In genomic region chr21:21464691-21465090, GRCh38 we compare ENCODE assay signal across 18 cellular contexts.
DNase-seq lines count a peak whose midpoint lies in the region; ATAC-seq and TF ChIP-seq lines count a peak whose summit lies in the region.
"Had no signal": no experiment of that assay in that cellular context is flagged by ENCODE, and none has a peak within 500 bp of the region (broad histone marks: within the 10 kb centered on the region; RNA-seq: fewer than 3 reads in every experiment).

No MANE protein-coding gene starts in this region.

- H3K27ac Mint-ChIP-seq in nephron progenitor cell: no peak overlapping the region
- H3K27ac Mint-ChIP-seq: CD14-positive monocyte; CD4-positive, alpha-beta memory T cell; CD4-positive, CD25-positive, alpha-beta regulatory T cell; CD8-positive, alpha-beta memory T cell had no signal

- H3K36me3 Mint-ChIP-seq in nephron progenitor cell (ENCODE audit: low read depth): no peaks in the 10 kb centered on the region
- H3K36me3 Mint-ChIP-seq: CD14-positive monocyte; CD4-positive, alpha-beta memory T cell; CD4-positive, CD25-positive, alpha-beta regulatory T cell; CD8-positive, alpha-beta memory T cell had no signal

- no peak overlapping the region for H3K4me3 Mint-ChIP-seq in nephron progenitor cell
- H3K4me3 Mint-ChIP-seq: CD14-positive monocyte; CD4-positive, alpha-beta memory T cell; CD4-positive, CD25-positive, alpha-beta regulatory T cell; CD8-positive, alpha-beta memory T cell had no signal

- H3K4me1 Mint-ChIP-seq in nephron progenitor cell: no peaks in the 10 kb centered on the region
- H3K4me1 Mint-ChIP-seq: CD14-positive monocyte; CD4-positive, alpha-beta memory T cell; CD4-positive, CD25-positive, alpha-beta regulatory T cell; CD8-positive, alpha-beta memory T cell had no signal

- no peak for TF ChIP-seq CTCF in nephron progenitor cell (IDR thresholded peaks at IDR 0.05)

- no peaks in the 10 kb centered on the region for H3K9me3 Mint-ChIP-seq in nephron progenitor cell

- no peak for ATAC-seq in GM18907 (IDR thresholded peaks at IDR 0.05; ENCODE audit: unreplicated experiment)
- ATAC-seq: GM12878 had no signal

- H3K27me3 Mint-ChIP-seq in nephron progenitor cell (ENCODE audit: low read depth, poor library complexity): no peaks in the 10 kb centered on the region
- H3K27me3 Mint-ChIP-seq: CD4-positive, alpha-beta memory T cell; CD4-positive, CD25-positive, alpha-beta regulatory T cell; CD8-positive, alpha-beta memory T cell had no signal

- DNase-seq in NCI-H2227 (lab: John Stamatoyannopoulos, UW; ENCODE audit: unreplicated experiment) (peak; percentile 77), NCI-H69 (lab: John Stamatoyannopoulos, UW) (peak; percentile 16), dedifferentiated amniotic fluid mesenchymal stem cell (ENCODE audit: extremely low spot score) (peak; percentile 11), T-helper 1 cell (no peak), GF-D8 (lab: John Stamatoyannopoulos, UW) (no peak), nephron progenitor cell (no peak)
- DNase-seq: 8988T; ACHN; BE2C; C1 segment of cervical spinal cord; CD4-positive, alpha-beta memory T cell; CD4-positive, CD25-positive, alpha-beta regulatory T cell; CD8-positive, alpha-beta memory T cell; COR-L47; DMS79 treated with DMSO at 0.1 percent for 48 hours had no signal

Comparison
In these comparisons a context has a peak if more than half of its experiments do, and no peak if none do; other contexts are left out.
1. DNase-seq: peak in NCI-H2227 (single experiment), NCI-H69 (single experiment) and dedifferentiated amniotic fluid mesenchymal stem cell (single experiment); none in T-helper 1 cell (0 of 5), GF-D8 (single experiment) and nephron progenitor cell (single experiment).